In genomic region chr1:43400441-43400840, GRCh38 we compare ENCODE assay signal across 1 cellular context. TPM values are rescaled to one million over a fixed set of nuclear protein-coding genes. Genes with fewer than 3 reads are reported as not detected.
"Had no signal": no experiment of that assay in that cellular context is flagged by ENCODE, and none has a peak within 500 bp of the region (broad histone marks: within the 10 kb centered on the region; RNA-seq: fewer than 3 reads in every experiment).

No MANE protein-coding gene starts in this region.

RNA-seq across cellular contexts. Expression of gene CDC20, which starts 41.7 kb away (rescaled TPM):
- total RNA-seq: ascending aorta had no signal
